Comparison of ENCODE assay signal across 10 cellular contexts in genomic region chr16:50284131-50284911, GRCh38. TPM values are rescaled to one million over a fixed set of nuclear protein-coding genes. Genes with fewer than 3 reads are reported as not detected.
DNase-seq lines count a peak whose midpoint lies in the region; ATAC-seq and TF ChIP-seq lines count a peak whose summit lies in the region.
"Had no signal": no experiment of that assay in that cellular context is flagged by ENCODE, and none has a peak within 500 bp of the region (broad histone marks: within the 10 kb centered on the region; RNA-seq: fewer than 3 reads in every experiment).

No MANE protein-coding gene starts in this region.

- peak overlapping the region; percentile 1; the same call in 1 of the 2 replicates for H3K9ac ChIP-seq in SU-DHL-6 (ENCODE audit: low read length)

- ATAC-seq in activated T-cell treated with anti-CD3 and anti-CD28 coated beads, Interleukin-2, amount 50 U/mL, for 4 hours = peak in 1 of 2 donors; percentile 11
- peak; percentile 7 for ATAC-seq in left lobe of liver

- in situ Hi-C loops in brain microvascular endothelial cell (cut with HindIII; ENCODE audit: low pct_ligation_motif_present, low sequenced_read_pairs) = no loop called here

- TF ChIP-seq CTCF in SU-DHL-6 (IDR thresholded peaks at IDR 0.05; ENCODE audit: insufficient read depth, low read length, poor library complexity, severe bottlenecking) (no peak), testis (IDR thresholded peaks at IDR 0.05) (no peak), brain microvascular endothelial cell (IDR thresholded peaks at IDR 0.05; ENCODE audit: low read depth, low read length, missing control alignments) (no peak)

- no peaks in the 10 kb centered on the region for H3K9me3 Mint-ChIP-seq in activated T-cell treated with anti-CD3 and anti-CD28 coated beads, Interleukin-2, amount 50 U/mL, for 4 hours

- H3K27me3 Mint-ChIP-seq in activated T-cell treated with anti-CD3 and anti-CD28 coated beads, Interleukin-2, amount 50 U/mL, for 4 hours (ENCODE audit: low read depth) = no peaks in the 10 kb centered on the region

- H3K4me1 ChIP-seq in testis = no peaks in the 10 kb centered on the region

- H3K27me3 ChIP-seq in SU-DHL-6 (ENCODE audit: low read length) = no peaks in the 10 kb centered on the region
- H3K27me3 ChIP-seq in testis = no peaks in the 10 kb centered on the region
- no peaks in the 10 kb centered on the region for H3K27me3 ChIP-seq in brain microvascular endothelial cell (replicated peaks)

- intact Hi-C loops in testis (cut with DNase I; ENCODE audit: low total_unique reads) = no loop called here

- peak overlapping the region; percentile 38 for H3K4me3 Mint-ChIP-seq in activated T-cell treated with anti-CD3 and anti-CD28 coated beads, Interleukin-2, amount 50 U/mL, for 4 hours

- H3K4me3 ChIP-seq in SU-DHL-6 (ENCODE audit: insufficient read depth, low read length, poor library complexity, severe bottlenecking) = no peak overlapping the region
- no peak overlapping the region for H3K4me3 ChIP-seq in testis
- no peak overlapping the region for H3K4me3 ChIP-seq in brain microvascular endothelial cell (ENCODE audit: low read depth, low read length)

- no peaks in the 10 kb centered on the region for H3K36me3 ChIP-seq in SU-DHL-6 (ENCODE audit: low read length)
- H3K36me3 ChIP-seq in testis (ENCODE audit: low read depth, missing control alignments) = no peaks in the 10 kb centered on the region
- peaks cover 5% of the 10 kb centered on the region for H3K36me3 ChIP-seq in brain microvascular endothelial cell (replicated peaks)

- H4K20me1 ChIP-seq in SU-DHL-6 (ENCODE audit: low read depth, low read length) = no peaks in the 10 kb centered on the region; the same call in 1 of the 2 replicates

- no peak for TF ChIP-seq POLR2A in testis (IDR thresholded peaks at IDR 0.05)

- peaks cover 71% of the 10 kb centered on the region for H3K4me1 Mint-ChIP-seq in activated T-cell treated with anti-CD3 and anti-CD28 coated beads, Interleukin-2, amount 50 U/mL, for 4 hours (ENCODE audit: low read depth)

- H3K27ac ChIP-seq in SU-DHL-6 (ENCODE audit: low read depth, low read length) = peak overlapping the region; percentile 4; the same call in 1 of the 2 replicates
- H3K27ac ChIP-seq in testis = no peak overlapping the region
- no peak overlapping the region for H3K27ac ChIP-seq in brain microvascular endothelial cell
- H3K27ac ChIP-seq: C4-2B had no signal

- WGBS in testis, 2 donors = 67 to 72% methylated on average over 8 to 14 of the region's 14 CpGs

- H3F3A ChIP-seq in SU-DHL-6 (ENCODE audit: insufficient read depth) = peaks cover 6% of the 10 kb centered on the region; the same call in 1 of the 2 replicates

- peaks cover 18% of the 10 kb centered on the region for H3K36me3 Mint-ChIP-seq in activated T-cell treated with anti-CD3 and anti-CD28 coated beads, Interleukin-2, amount 50 U/mL, for 4 hours (ENCODE audit: insufficient read depth)

- no peak for DNase-seq in activated T-cell treated with anti-CD3 and anti-CD28 coated beads, Interleukin-2, amount 50 U/mL, for 4 hours
- DNase-seq in activated T-cell treated with anti-CD3 and anti-CD28 coated beads for 4 hours (no peak), left lobe of liver (ENCODE audit: low spot score) (no peak), testis (peak; percentile 30), brain microvascular endothelial cell (no peak), GM19238 (ENCODE audit: insufficient read length, low spot score) (no peak)
- DNase-seq in activated effector memory CD4-positive, alpha-beta T cell treated with Interleukin-2 at 50 U/mL for 16 hours = no peak
- DNase-seq: occipital lobe had no signal

- H2AFZ ChIP-seq in SU-DHL-6 (ENCODE audit: low read depth, low read length, severe bottlenecking) = no peak overlapping the region

- no peaks in the 10 kb centered on the region for H3K9me2 ChIP-seq in SU-DHL-6 (replicated peaks; ENCODE audit: insufficient read depth, low read length)

- no peaks in the 10 kb centered on the region for H3K9me3 ChIP-seq in SU-DHL-6 (ENCODE audit: insufficient read depth, low read length)
- H3K9me3 ChIP-seq in testis = no peaks in the 10 kb centered on the region

- H3K4me2 ChIP-seq in SU-DHL-6 (ENCODE audit: low read depth, low read length, poor library complexity, severe bottlenecking) = peak overlapping the region; percentile 22

- 0 out of 2 replicates have a peak, but pooled peaks cover 10% of the 10 kb centered on the region for H3K79me2 ChIP-seq in SU-DHL-6 (ENCODE audit: insufficient read depth, low read length)

RNA-seq across cellular contexts. Expression of gene ADCY7, which starts 18.0 kb away (rescaled TPM):
- total RNA-seq in activated T-cell treated with anti-CD3 and anti-CD28 coated beads, Interleukin-2, amount 50 U/mL, for 4 hours = 10 to 100 TPM; 61.7 to 77.6 (median 70.7) TPM
- total RNA-seq in left lobe of liver (4.9 TPM), testis (1 to 10 TPM; 5.9 to 9.4 TPM)
- 5.9 TPM for polyA plus RNA-seq in testis (ENCODE audit: insufficient read depth, low read depth, low replicate concordance)

Comparison
In these comparisons a context has a peak if more than half of its experiments do, and no peak if none do; other contexts are left out.
1. RNA of gene ADCY7, which starts 18.0 kb away (total RNA-seq): 61.7 to 77.6 TPM in activated T-cell treated with anti-CD3 and anti-CD28 coated beads, Interleukin-2, amount 50 U/mL, for 4 hours; 5.9 to 9.4 TPM in testis and 4.9 TPM in left lobe of liver (single experiment); every median in the first group is over 4 times any median in the second.